9 cellular contexts compared by ENCODE assay signal in genomic region chr11:20759541-20759940, GRCh38.
"Had no signal": no experiment of that assay in that cellular context is flagged by ENCODE, and none has a peak within 500 bp of the region (broad histone marks: within the 10 kb centered on the region; RNA-seq: fewer than 3 reads in every experiment).

No MANE protein-coding gene starts in this region.

- H3K27ac ChIP-seq: GM23248 had no signal

- H3K9me3 ChIP-seq: HAP-1 had no signal

- H3K36me3 ChIP-seq: HAP-1 had no signal

- H3K4me2 ChIP-seq: GM23338 had no signal

- H2AFZ ChIP-seq: GM23248, GM23338 had no signal

- H3K9ac ChIP-seq: GM23248 had no signal

- ATAC-seq: GM23338, HCT116 had no signal

- DNase-seq: GM23248, GOT3, H7, H9, HCEC 1CT, HFFc6 had no signal

- H3K4me3 ChIP-seq: GM23248, GM23338, HAP-1 had no signal
